ENCODE assay signal across 11 cellular contexts in the genomic region with DNA sequence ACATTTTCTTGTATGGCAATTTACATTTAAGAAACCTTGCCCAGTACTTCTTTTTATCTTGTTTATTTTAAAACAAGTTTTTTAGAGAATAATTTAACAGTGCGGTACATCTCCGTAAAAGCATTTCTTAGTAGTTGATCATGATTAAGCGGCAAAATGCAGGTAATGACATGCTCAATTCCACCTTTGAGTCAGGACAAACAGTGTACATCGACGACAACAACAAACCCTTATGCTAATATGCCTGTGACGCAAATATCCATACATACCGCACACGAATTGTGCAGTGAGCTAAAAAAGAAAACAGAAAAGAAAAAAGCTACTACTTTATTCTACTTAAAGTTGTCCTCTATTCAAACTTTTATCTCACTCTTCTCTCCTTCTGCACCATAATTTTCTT. TPM values are rescaled to one million over a fixed set of nuclear protein-coding genes. Genes with fewer than 3 reads are reported as not detected.
A peak's percentile ranks its signal among the peaks of the same experiment; 100 is the strongest.
DNase-seq lines count a peak whose midpoint lies in the region; TF ChIP-seq lines count a peak whose summit lies in the region.
"Had no signal": no experiment of that assay in that cellular context is flagged by ENCODE, and none has a peak within 500 bp of the region (broad histone marks: within the 10 kb centered on the region; RNA-seq: fewer than 3 reads in every experiment).

No MANE protein-coding gene starts in this region.

- peaks cover 26% of the 10 kb centered on the region for H3K4me1 ChIP-seq in mammary epithelial cell (ENCODE audit: insufficient read depth, low read length)

- no peak for TF ChIP-seq CTCF in mammary epithelial cell (conservative IDR thresholded peaks at IDR 0.05 in 1 of 2, IDR thresholded peaks at IDR 0.05 in 1 of 2; ENCODE audit: extremely low read depth in 1 of 2, insufficient read depth in 1 of 2, low read depth in 1 of 2, low read length in 2 of 2)

- peak overlapping the region; percentile 65 for H3K27ac ChIP-seq in mammary epithelial cell (ENCODE audit: insufficient read depth, low read depth, low read length)
- H3K27ac ChIP-seq in layer of hippocampus (ENCODE audit: low read depth, low read length), result peak overlapping the region; percentile 95
- H3K27ac ChIP-seq in substantia nigra (ENCODE audit: low read depth, low read length, poor library complexity, severe bottlenecking), result peak overlapping the region; percentile 97

- in situ Hi-C loops in mammary epithelial cell (cut with MboI; ENCODE audit: low sequenced_read_pairs in 2 of 2), result no loop called here

- CTCF ChIA-PET in mammary epithelial cell (lab: Charles Lee; ENCODE audit: low non-redundant PET), result interaction anchor here (0.7 kb wide), 1 partner anchor 15 kb away, joined by 3 read pairs; no protein-coding TSS in a partner anchor

- H3K27me3 ChIP-seq in MG63 (no peaks in the 10 kb centered on the region), mammary epithelial cell (ENCODE audit: insufficient read depth, low read length) (no peaks in the 10 kb centered on the region), layer of hippocampus (ENCODE audit: control insufficient read depth, insufficient read depth, low read length) (no peaks in the 10 kb centered on the region)

- dilution Hi-C loops in mammary epithelial cell (cut with HindIII; ENCODE audit: low sequenced_read_pairs), result no loop called here

- 11% methylated on average over 8 of the region's 8 CpGs for WGBS in mammary epithelial cell (ENCODE audit: low coverage, missing lambda C conversion rate)

- peak overlapping the region; percentile 70 for H3K4me3 ChIP-seq in MG63
- H3K4me3 ChIP-seq in mammary epithelial cell (replicated peaks in 1 of 3; ENCODE audit: insufficient read depth in 1 of 3, low read depth in 2 of 3, low read length in 3 of 3), result peak overlapping the region; percentile 50 to 58 (median 57)

- BruUV-seq in mammary epithelial cell (replicated peaks; lab: Mats Ljungman, UMichigan), result TSS peak; percentile 85

- H3K79me2 ChIP-seq in mammary epithelial cell (ENCODE audit: insufficient read depth, low read length), result no peaks in the 10 kb centered on the region

- intact Hi-C loops in mammary epithelial cell (cut with micrococcal nuclease), result loop anchor here (10.0 kb wide), 1 partner anchor 157 kb away; no protein-coding TSS in a partner anchor

- H3K4me2 ChIP-seq in mammary epithelial cell (ENCODE audit: insufficient read depth, low read depth, low read length), result peak overlapping the region; percentile 94

- peak overlapping the region; percentile 87 for H2AFZ ChIP-seq in mammary epithelial cell (ENCODE audit: low read depth, low read length)

- no peaks in the 10 kb centered on the region for H3K9me3 ChIP-seq in MG63
- H3K9me3 ChIP-seq in mammary epithelial cell (replicated peaks; ENCODE audit: insufficient read depth, low read length), result no peaks in the 10 kb centered on the region

- no peak for DNase-seq in MG63
- peak; percentile 62 for DNase-seq in mammary epithelial cell
- DNase-seq in substantia nigra (lab: John Stamatoyannopoulos, UW), result no peak
- no peak for DNase-seq in activated CD4-positive, CD25-positive, alpha-beta regulatory T cell (lab: John Stamatoyannopoulos, UW)
- DNase-seq in hypothalamus (lab: John Stamatoyannopoulos, UW), result no peak
- no peak for DNase-seq in hippocampal formation (lab: John Stamatoyannopoulos, UW)
- no peak for DNase-seq in MV-4-11 (lab: John Stamatoyannopoulos, UW)
- DNase-seq: cortex of kidney, NCI-H146, small intestine had no signal

- H3K36me3 ChIP-seq in MG63 (no peaks in the 10 kb centered on the region), mammary epithelial cell (ENCODE audit: insufficient read depth, low read length) (no peaks in the 10 kb centered on the region)

- H3K9ac ChIP-seq in mammary epithelial cell (ENCODE audit: insufficient read depth, low read length), result peak overlapping the region; percentile 29

- H4K20me1 ChIP-seq in mammary epithelial cell (ENCODE audit: insufficient read depth, low read length), result no peaks in the 10 kb centered on the region

RNA-seq across cellular contexts. Expression of gene MAGI2, which starts 1.9 kb away (rescaled TPM):
- 0.49 and 0.56 TPM in 2 replicates for total RNA-seq in MG63 (2014; rRNA removed; shearing (Covaris generic); ENCODE audit: low replicate concordance)
- 1 to 10 TPM; 1.4 to 7.7 TPM for total RNA-seq in mammary epithelial cell
- polyA plus RNA-seq in mammary epithelial cell, result 0.02 TPM
- polyA minus RNA-seq in mammary epithelial cell, result not detected
